ENCODE assay signal across 12 cellular contexts in the genomic region with DNA sequence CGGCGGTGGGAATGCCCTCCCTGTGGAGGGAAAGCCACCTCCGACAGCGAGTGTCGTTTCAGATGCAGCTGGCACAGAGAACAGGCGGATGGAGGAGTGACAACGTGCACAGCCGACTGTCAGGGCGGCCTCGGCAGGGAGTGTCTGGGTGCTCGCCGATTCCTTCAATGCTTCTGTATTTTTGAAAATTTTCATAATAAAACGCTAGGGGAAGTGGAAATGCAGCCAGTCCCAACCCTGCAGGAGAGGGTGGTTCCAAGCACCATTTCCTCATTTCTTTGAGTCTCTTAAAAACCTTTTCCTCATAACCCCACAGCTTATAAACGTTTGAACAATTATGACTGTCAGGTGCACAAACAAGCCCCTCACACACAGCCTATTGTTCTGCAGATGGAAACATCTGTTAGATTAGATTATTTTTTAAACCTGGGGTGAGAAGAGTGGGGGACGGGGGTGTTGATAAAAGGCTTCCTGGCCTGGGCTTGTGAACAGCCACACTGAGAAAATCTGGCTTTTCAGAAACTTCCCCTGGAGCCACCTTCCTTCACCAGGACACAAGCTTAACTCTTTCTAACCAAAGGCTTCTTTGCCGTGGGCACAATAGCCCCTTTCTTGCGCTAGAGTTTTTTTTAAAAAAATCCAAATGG.
DNase-seq lines count a peak whose midpoint lies in the region; ATAC-seq, FAIRE-seq and TF ChIP-seq lines count a peak whose summit lies in the region.
"Had no signal": no experiment of that assay in that cellular context is flagged by ENCODE, and none has a peak within 500 bp of the region (broad histone marks: within the 10 kb centered on the region; RNA-seq: fewer than 3 reads in every experiment).

No MANE protein-coding gene starts in this region.

- H3K27me3 ChIP-seq in dorsolateral prefrontal cortex, result peaks cover 0 to 4% (median 0%) of the 10 kb centered on the region in 45 donors
- no peaks in the 10 kb centered on the region for H3K27me3 ChIP-seq in muscle layer of duodenum (ENCODE audit: low read depth, low read length)
- H3K27me3 ChIP-seq: upper lobe of left lung had no signal

- H3K4me2 ChIP-seq in A549, result no peak overlapping the region

- no peaks in the 10 kb centered on the region for H3K4me1 Mint-ChIP-seq in activated CD8-positive, alpha-beta memory T cell treated with anti-CD3 and anti-CD28 coated beads, Interleukin-2, amount 10 ng/mL, durations not matched to agents 7 days and 5 days

- peaks cover 28% of the 10 kb centered on the region for H3K27me3 Mint-ChIP-seq in activated CD8-positive, alpha-beta memory T cell treated with anti-CD3 and anti-CD28 coated beads, Interleukin-2, amount 10 ng/mL, durations not matched to agents 7 days and 5 days

- H3K4me1 ChIP-seq in A549 (peaks cover 28% of the 10 kb centered on the region), muscle layer of duodenum (ENCODE audit: control insufficient read depth in 1 of 2, insufficient read depth in 2 of 2, low read length in 2 of 2) (no peaks in the 10 kb centered on the region)

- no peak for TF ChIP-seq RAD21 in A549 (conservative IDR thresholded peaks at IDR 0.05 in 1 of 2, IDR thresholded peaks at IDR 0.05 in 1 of 2)

- intact Hi-C loops in dorsolateral prefrontal cortex (cut with DNase I), result no loop called here

- H3K4me3 Mint-ChIP-seq in activated CD8-positive, alpha-beta memory T cell treated with anti-CD3 and anti-CD28 coated beads, Interleukin-2, amount 10 ng/mL, durations not matched to agents 7 days and 5 days, result no peak overlapping the region

- no peaks in the 10 kb centered on the region for H3K36me3 ChIP-seq in muscle layer of duodenum (ENCODE audit: control insufficient read depth in 1 of 2, insufficient read depth in 2 of 2, low read length in 2 of 2)
- H3K36me3 ChIP-seq: cardiac muscle cell, upper lobe of left lung had no signal

- CTCF ChIA-PET in A549 (lab: Yijun Ruan, JAX), result no interaction called here
- CTCF ChIA-PET in activated CD8-positive, alpha-beta memory T cell treated with anti-CD3 and anti-CD28 coated beads, Interleukin-2, amount 10 ng/mL, durations not matched to agents 7 days and 5 days (lab: Charles Lee), result no interaction called here

- TF ChIP-seq EP300 in A549 (IDR thresholded peaks at IDR 0.05), result no peak

- DNase-seq in A549 (ENCODE audit: low read depth in 1 of 2, low spot score in 1 of 2) (no peak), NB4 (ENCODE audit: low read depth) (peak; percentile 34), dorsolateral prefrontal cortex (peak in 4 of 10 donors; percentile 25 to 67 (median 32)), T-helper 9 cell (no peak), hepatic stellate cell (ENCODE audit: low spot score) (no peak)
- DNase-seq in activated CD8-positive, alpha-beta memory T cell treated with anti-CD3 and anti-CD28 coated beads, Interleukin-2, amount 10 ng/mL, durations not matched to agents 7 days and 5 days, result no peak
- DNase-seq: upper lobe of left lung had no signal

- no peak for TF ChIP-seq POLR2A in A549 (IDR thresholded peaks at IDR 0.05; ENCODE audit: low read length)
- no peak for TF ChIP-seq POLR2A in NB4 (IDR thresholded peaks at IDR 0.05; ENCODE audit: extremely low read depth, insufficient read length)

- WGBS in A549 (ENCODE audit: missing lambda C conversion rate), result 75% methylated on average over 17 of the region's 17 CpGs

- H3K9me3 ChIP-seq in A549 (no peaks in the 10 kb centered on the region), muscle layer of duodenum (ENCODE audit: control insufficient read depth in 1 of 2, low read length in 2 of 2) (no peaks in the 10 kb centered on the region)
- H3K9me3 ChIP-seq: upper lobe of left lung had no signal

- FAIRE-seq in A549 (lab: Jason Lieb, UNC), result no peak

- POLR2A ChIA-PET in A549 (lab: Yijun Ruan, JAX), result no interaction called here

- H3K9me3 Mint-ChIP-seq in activated CD8-positive, alpha-beta memory T cell treated with anti-CD3 and anti-CD28 coated beads, Interleukin-2, amount 10 ng/mL, durations not matched to agents 7 days and 5 days (ENCODE audit: low read depth), result no peaks in the 10 kb centered on the region

- no peak for ATAC-seq in A549
- ATAC-seq in HG03097 (IDR thresholded peaks at IDR 0.05; ENCODE audit: low FRiP score, unreplicated experiment), result no peak
- no peak for ATAC-seq in activated CD8-positive, alpha-beta memory T cell treated with anti-CD3 and anti-CD28 coated beads, Interleukin-2, amount 10 ng/mL, durations not matched to agents 7 days and 5 days
- ATAC-seq: HCT116, Panc1 had no signal

- no peak overlapping the region for H3K27ac Mint-ChIP-seq in activated CD8-positive, alpha-beta memory T cell treated with anti-CD3 and anti-CD28 coated beads, Interleukin-2, amount 10 ng/mL, durations not matched to agents 7 days and 5 days

- no peaks in the 10 kb centered on the region for H3K36me3 Mint-ChIP-seq in activated CD8-positive, alpha-beta memory T cell treated with anti-CD3 and anti-CD28 coated beads, Interleukin-2, amount 10 ng/mL, durations not matched to agents 7 days and 5 days

- H3K4me3 ChIP-seq in A549, result no peak overlapping the region
- no peak overlapping the region for H3K4me3 ChIP-seq in NB4 (ENCODE audit: low read depth, low read length)
- H3K4me3 ChIP-seq in dorsolateral prefrontal cortex, result peak overlapping the region in 30 of 59 donors; percentile 1 to 43 (median 26)
- no peak overlapping the region for H3K4me3 ChIP-seq in muscle layer of duodenum (ENCODE audit: low read depth in 1 of 2, low read length in 2 of 2)
- H3K4me3 ChIP-seq: cardiac muscle cell had no signal

- H3K27ac ChIP-seq in A549 (peak overlapping the region; percentile 21 to 72; a peak in 3 of 6 replicates), dorsolateral prefrontal cortex (peak overlapping the region in 20 of 59 donors; percentile 1 to 68 (median 26)), muscle layer of duodenum (ENCODE audit: low read length) (peak overlapping the region; percentile 54)
- H3K27ac ChIP-seq: cardiac muscle cell had no signal

- TF ChIP-seq CTCF in A549 (IDR thresholded peaks at IDR 0.05) (no peak), NB4 (IDR thresholded peaks at IDR 0.05; ENCODE audit: low read depth, low read length) (no peak), dorsolateral prefrontal cortex (IDR thresholded peaks at IDR 0.05 in 54 of 56, conservative IDR thresholded peaks at IDR 0.05 in 2 of 56; ENCODE audit: low read depth in 1 of 56, partially characterized antibody in 56 of 56) (no peak)

TF ChIP-seq in A549, 52 proteins besides CTCF, POLR2A, EP300 and RAD21:
- TF ChIP-seq, protein P1, sequence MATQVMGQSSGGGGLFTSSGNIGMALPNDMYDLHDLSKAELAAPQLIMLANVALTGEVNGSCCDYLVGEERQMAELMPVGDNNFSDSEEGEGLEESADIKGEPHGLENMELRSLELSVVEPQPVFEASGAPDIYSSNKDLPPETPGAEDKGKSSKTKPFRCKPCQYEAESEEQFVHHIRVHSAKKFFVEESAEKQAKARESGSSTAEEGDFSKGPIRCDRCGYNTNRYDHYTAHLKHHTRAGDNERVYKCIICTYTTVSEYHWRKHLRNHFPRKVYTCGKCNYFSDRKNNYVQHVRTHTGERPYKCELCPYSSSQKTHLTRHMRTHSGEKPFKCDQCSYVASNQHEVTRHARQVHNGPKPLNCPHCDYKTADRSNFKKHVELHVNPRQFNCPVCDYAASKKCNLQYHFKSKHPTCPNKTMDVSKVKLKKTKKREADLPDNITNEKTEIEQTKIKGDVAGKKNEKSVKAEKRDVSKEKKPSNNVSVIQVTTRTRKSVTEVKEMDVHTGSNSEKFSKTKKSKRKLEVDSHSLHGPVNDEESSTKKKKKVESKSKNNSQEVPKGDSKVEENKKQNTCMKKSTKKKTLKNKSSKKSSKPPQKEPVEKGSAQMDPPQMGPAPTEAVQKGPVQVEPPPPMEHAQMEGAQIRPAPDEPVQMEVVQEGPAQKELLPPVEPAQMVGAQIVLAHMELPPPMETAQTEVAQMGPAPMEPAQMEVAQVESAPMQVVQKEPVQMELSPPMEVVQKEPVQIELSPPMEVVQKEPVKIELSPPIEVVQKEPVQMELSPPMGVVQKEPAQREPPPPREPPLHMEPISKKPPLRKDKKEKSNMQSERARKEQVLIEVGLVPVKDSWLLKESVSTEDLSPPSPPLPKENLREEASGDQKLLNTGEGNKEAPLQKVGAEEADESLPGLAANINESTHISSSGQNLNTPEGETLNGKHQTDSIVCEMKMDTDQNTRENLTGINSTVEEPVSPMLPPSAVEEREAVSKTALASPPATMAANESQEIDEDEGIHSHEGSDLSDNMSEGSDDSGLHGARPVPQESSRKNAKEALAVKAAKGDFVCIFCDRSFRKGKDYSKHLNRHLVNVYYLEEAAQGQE (IDR thresholded peaks at IDR 0.05), result no peak
- TF ChIP-seq CBX2 (IDR thresholded peaks at IDR 0.05; ENCODE audit: borderline replicate concordance, low read depth) (no peak), MAFK (IDR thresholded peaks at IDR 0.05; ENCODE audit: partially characterized antibody) (no peak), ZNF302 (CRISPR knock-in tag; IDR thresholded peaks at IDR 0.05) (no peak), KDM5A (IDR thresholded peaks at IDR 0.05) (no peak), RFX5 (IDR thresholded peaks at IDR 0.05) (no peak), NFE2L2 (conservative IDR thresholded peaks at IDR 0.05; ENCODE audit: low read length) (no peak), FOSL2 (IDR thresholded peaks at IDR 0.05) (no peak), FOSL2 (CRISPR knock-in tag; IDR thresholded peaks at IDR 0.05) (no peak)
- TF ChIP-seq, protein P2, sequence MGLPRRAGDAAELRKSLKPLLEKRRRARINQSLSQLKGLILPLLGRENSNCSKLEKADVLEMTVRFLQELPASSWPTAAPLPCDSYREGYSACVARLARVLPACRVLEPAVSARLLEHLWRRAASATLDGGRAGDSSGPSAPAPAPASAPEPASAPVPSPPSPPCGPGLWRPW (IDR thresholded peaks at IDR 0.05), result no peak

Comparison
In these comparisons a context has a peak if more than half of its experiments do, and no peak if none do; other contexts are left out.
1. H3K4me3 ChIP-seq: peak in dorsolateral prefrontal cortex (30 of 59); none in A549 (single experiment), NB4 (single experiment) and muscle layer of duodenum (0 of 2).